In genomic region chrY:20575531-20576088, GRCh38 we compare ENCODE assay signal across 1 cellular context.
TF ChIP-seq lines count a peak whose summit lies in the region.

TSS of gene EIF1AY (plus strand) at chrY:20575776. CDS start at chrY:20575872, 96 bp downstream.

TF ChIP-seq in HepG2, 621 proteins besides CTCF, POLR2A, EP300 and RAD21 (continued from another document and continues in another):
- no peak for TF ChIP-seq ZNF18 (CRISPR knock-in tag; IDR thresholded peaks at IDR 0.05; ENCODE audit: insufficient replicate concordance)
- TF ChIP-seq ASH2L (IDR thresholded peaks at IDR 0.05; ENCODE audit: insufficient read length, low read depth, low read length): peak; percentile 58
- no peak for TF ChIP-seq ZNF772 (CRISPR knock-in tag; IDR thresholded peaks at IDR 0.05)
- no peak for TF ChIP-seq ZNF597 (CRISPR knock-in tag; IDR thresholded peaks at IDR 0.05)
- peak; percentile 73 for TF ChIP-seq KDM5A (IDR thresholded peaks at IDR 0.05; ENCODE audit: borderline replicate concordance, low read length)
- peak; percentile 90 to 93 for TF ChIP-seq MAFK (conservative IDR thresholded peaks at IDR 0.05 in 1 of 2, IDR thresholded peaks at IDR 0.05 in 1 of 2; ENCODE audit: low read length in 2 of 2)
- peak; percentile 91 for TF ChIP-seq GATAD1 (CRISPR knock-in tag; IDR thresholded peaks at IDR 0.05)
- TF ChIP-seq HCFC1 (IDR thresholded peaks at IDR 0.05; ENCODE audit: low read depth, low read length): peak; percentile 62
- TF ChIP-seq RFX5 (IDR thresholded peaks at IDR 0.05; ENCODE audit: low read depth, low read length): peak; percentile 61; the same call in 1 of the 2 replicates
- TF ChIP-seq ZFY (CRISPR knock-in tag; IDR thresholded peaks at IDR 0.05): peak; percentile 64
- no peak for TF ChIP-seq GLI4 (CRISPR knock-in tag; IDR thresholded peaks at IDR 0.05; ENCODE audit: borderline replicate concordance)
- peak; percentile 70 for TF ChIP-seq KMT2B (CRISPR knock-in tag; IDR thresholded peaks at IDR 0.05)
- TF ChIP-seq ATF2 (CRISPR knock-in tag; IDR thresholded peaks at IDR 0.05): 0 out of 2 replicates have a peak, but pooled peaks have one; percentile 47
- peak; percentile 69 for TF ChIP-seq ZFX (CRISPR knock-in tag; IDR thresholded peaks at IDR 0.05; ENCODE audit: low read depth)
- TF ChIP-seq ARNTL (CRISPR knock-in tag; IDR thresholded peaks at IDR 0.05): no peak
- TF ChIP-seq DZIP1 (CRISPR knock-in tag; IDR thresholded peaks at IDR 0.05): no peak
- no peak; the same call in 1 of the 2 replicates for TF ChIP-seq ETV5 (CRISPR knock-in tag; IDR thresholded peaks at IDR 0.05; ENCODE audit: borderline replicate concordance)
- 0 out of 2 replicates have a peak, but pooled peaks have one; percentile 10 for TF ChIP-seq NKX3-1 (CRISPR knock-in tag; IDR thresholded peaks at IDR 0.05)
- TF ChIP-seq ZFP91 (CRISPR knock-in tag; IDR thresholded peaks at IDR 0.05; ENCODE audit: borderline replicate concordance): peak; percentile 42; the same call in 1 of the 2 replicates
- TF ChIP-seq GFI1 (CRISPR knock-in tag; IDR thresholded peaks at IDR 0.05; ENCODE audit: borderline replicate concordance): no peak
- TF ChIP-seq MIXL1 (CRISPR knock-in tag; IDR thresholded peaks at IDR 0.05): peak; percentile 62; the same call in 1 of the 2 replicates
- peak; percentile 66 for TF ChIP-seq GABPB1 (CRISPR knock-in tag; IDR thresholded peaks at IDR 0.05)
- no peak for TF ChIP-seq THRA (CRISPR knock-in tag; IDR thresholded peaks at IDR 0.05; ENCODE audit: borderline replicate concordance)
- TF ChIP-seq YEATS2 (CRISPR knock-in tag; IDR thresholded peaks at IDR 0.05; ENCODE audit: borderline replicate concordance): peak; percentile 44; the same call in 1 of the 2 replicates
- peak; percentile 43; the same call in 1 of the 2 replicates for TF ChIP-seq FOSL2 (CRISPR knock-in tag; IDR thresholded peaks at IDR 0.05)
- no peak for TF ChIP-seq CBX2 (IDR thresholded peaks at IDR 0.05; ENCODE audit: low read depth, low read length)
- TF ChIP-seq CBX2 (CRISPR knock-in tag; IDR thresholded peaks at IDR 0.05; ENCODE audit: low read depth): no peak
- peak; percentile 38 to 42; a peak in 1 of 4 replicates for TF ChIP-seq HMGXB4 (CRISPR knock-in tag; IDR thresholded peaks at IDR 0.05; ENCODE audit: borderline replicate concordance in 1 of 2, low read depth in 1 of 2)
- peak; percentile 88 for TF ChIP-seq THAP9 (CRISPR knock-in tag; IDR thresholded peaks at IDR 0.05; ENCODE audit: borderline replicate concordance)
- peak; percentile 66 for TF ChIP-seq BCL6 (CRISPR knock-in tag; IDR thresholded peaks at IDR 0.05)
- TF ChIP-seq ZNF562 (CRISPR knock-in tag; IDR thresholded peaks at IDR 0.05; ENCODE audit: borderline replicate concordance): no peak
- 0 out of 2 replicates have a peak, but pooled peaks have one; percentile 3 for TF ChIP-seq CEBPG (CRISPR knock-in tag; IDR thresholded peaks at IDR 0.05)
- TF ChIP-seq ZMYM4 (CRISPR knock-in tag; IDR thresholded peaks at IDR 0.05): peak; percentile 92
- no peak for TF ChIP-seq ZEB1 (IDR thresholded peaks at IDR 0.05; ENCODE audit: insufficient replicate concordance, low read depth)
- peak in 1 of 2 experiments; percentile 49; a peak in 1 of 4 replicates for TF ChIP-seq KLF16 (CRISPR knock-in tag; IDR thresholded peaks at IDR 0.05)
- no peak for TF ChIP-seq EHMT2 (IDR thresholded peaks at IDR 0.05; ENCODE audit: borderline replicate concordance, low read depth, low read length)
- TF ChIP-seq LCORL (IDR thresholded peaks at IDR 0.05): no peak
- TF ChIP-seq LCORL (CRISPR knock-in tag; IDR thresholded peaks at IDR 0.05): 0 out of 2 replicates have a peak, but pooled peaks have one; percentile 37
- 0 out of 2 replicates have a peak, but pooled peaks have one; percentile 45 for TF ChIP-seq ZNF605 (CRISPR knock-in tag; IDR thresholded peaks at IDR 0.05)
- TF ChIP-seq TFDP2 (CRISPR knock-in tag; IDR thresholded peaks at IDR 0.05): no peak; the same call in 1 of the 2 replicates
- no peak for TF ChIP-seq ZC3H13 (CRISPR knock-in tag; IDR thresholded peaks at IDR 0.05)
- TF ChIP-seq NR2C2 (CRISPR knock-in tag; IDR thresholded peaks at IDR 0.05; ENCODE audit: borderline replicate concordance): peak; percentile 21; the same call in 1 of the 2 replicates
- 0 out of 2 replicates have a peak, but pooled peaks have one; percentile 14 for TF ChIP-seq MED1 (CRISPR knock-in tag; IDR thresholded peaks at IDR 0.05)
- peak; percentile 82 for TF ChIP-seq NFYB (CRISPR knock-in tag; IDR thresholded peaks at IDR 0.05)
